In the genomic region with DNA sequence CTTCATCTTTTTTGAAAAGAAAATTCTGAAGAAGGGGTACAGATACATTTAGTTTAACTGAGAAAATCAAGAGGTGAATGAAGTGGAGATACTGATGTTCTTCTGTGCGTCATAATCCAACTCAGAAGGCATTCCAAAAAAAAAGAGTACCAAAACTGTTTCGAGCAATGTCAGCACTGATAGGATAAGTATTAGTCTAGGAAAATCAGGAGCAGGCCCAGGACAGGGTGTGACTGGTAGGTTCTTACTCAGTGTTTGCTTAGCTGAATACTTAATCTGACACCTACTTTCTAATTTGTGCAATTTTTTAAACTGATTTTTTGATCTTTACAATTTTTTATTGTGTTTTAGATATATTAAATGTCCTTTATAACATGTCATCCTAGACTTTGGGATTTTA, we compare ENCODE assay signal across 32 cellular contexts. TPM values are rescaled to one million over a fixed set of nuclear protein-coding genes. Genes with fewer than 3 reads are reported as not detected.
DNase-seq lines count a peak whose midpoint lies in the region; ATAC-seq and TF ChIP-seq lines count a peak whose summit lies in the region.
"Had no signal": no experiment of that assay in that cellular context is flagged by ENCODE, and none has a peak within 500 bp of the region (broad histone marks: within the 10 kb centered on the region; RNA-seq: fewer than 3 reads in every experiment).

No MANE protein-coding gene starts in this region.

- DNase-seq in heart left ventricle (peak in 1 of 5 donors; percentile 25), left ventricle myocardium superior (no peak), PC-3 (no peak), epithelial cell of esophagus (ENCODE audit: low read depth) (peak; percentile 73)
- DNase-seq in stimulated activated naive B cell treated with anti-CD40 and anti-IgM and Interleukin-4, amounts not matched to agents 10 μg/mL and 1 μg/mL and 100 μg/mL, for 72 hours, result no peak
- no peak for DNase-seq in activated CD4-positive, alpha-beta T cell treated with anti-CD3 and anti-CD28 coated beads for 4 hours
- DNase-seq: activated CD4-positive, alpha-beta memory T cell treated with anti-CD3 and anti-CD28 coated beads, Interleukin-2, amount 10 ng/mL, durations not matched to agents 7 days and 5 days; activated CD8-positive, alpha-beta memory T cell treated with anti-CD3 and anti-CD28 coated beads, Interleukin-2, amount 50 U/mL, for 4 hours; activated naive CD8-positive, alpha-beta T cell treated with anti-CD3 and anti-CD28 coated beads, Interleukin-2, amount 10 ng/mL, durations not matched to agents 7 days and 5 days; central memory CD4-positive, alpha-beta T cell; HCEC 1CT; KG1; MM.1S; NCI-H1105 treated with DMSO at 0.1 percent for 48 hours; NCI-H1930; NCI-H2171 treated with DMSO at 0.1 percent for 48 hours; NCI-H524; OCI-M1; stimulated activated CD4-positive, alpha-beta T cell treated with anti-CD3 and anti-CD28 coated beads, Interleukin-12 subunit alpha, Interleukin-12 subunit beta, amount 100 ng/mL, for 4 hours; stimulated activated CD4-positive, alpha-beta T cell treated with anti-CD3 and anti-CD28 coated beads, Interleukin-2, amount 100 ng/mL, for 48 hours; T-helper 2 cell; trophoblast cell had no signal

- POLR2A ChIA-PET in PC-3 (lab: Charles Lee; ENCODE audit: unreplicated experiment), result no interaction called here

- H3K4me1 Mint-ChIP-seq in stimulated activated naive B cell treated with anti-CD40 and anti-IgM and Interleukin-4, amounts not matched to agents 10 μg/mL and 1 μg/mL and 100 μg/mL, for 72 hours, result peaks cover 25 to 52% of the 10 kb centered on the region in 2 donors

- peaks cover 14 to 33% of the 10 kb centered on the region in 2 donors for H3K36me3 Mint-ChIP-seq in stimulated activated naive B cell treated with anti-CD40 and anti-IgM and Interleukin-4, amounts not matched to agents 10 μg/mL and 1 μg/mL and 100 μg/mL, for 72 hours

- no peaks in the 10 kb centered on the region for H3K27me3 Mint-ChIP-seq in stimulated activated naive B cell treated with anti-CD40 and anti-IgM and Interleukin-4, amounts not matched to agents 10 μg/mL and 1 μg/mL and 100 μg/mL, for 72 hours
- H3K27me3 Mint-ChIP-seq: activated CD4-positive, alpha-beta memory T cell treated with anti-CD3 and anti-CD28 coated beads, Interleukin-2, amount 10 ng/mL, durations not matched to agents 7 days and 5 days; activated naive CD8-positive, alpha-beta T cell treated with anti-CD3 and anti-CD28 coated beads, Interleukin-2, amount 10 ng/mL, durations not matched to agents 7 days and 5 days had no signal

- intact Hi-C loops in heart left ventricle (cut with DNase I) (no loop called here), left ventricle myocardium superior (cut with micrococcal nuclease) (no loop called here), PC-3 (cut with micrococcal nuclease) (no loop called here)

- BruUV-seq in PC-3 (replicated peaks; lab: Mats Ljungman, UMichigan), result no TSS peak

- 50 to 56% (median 52%) methylated on average over 2 of the region's 2 CpGs for WGBS in heart left ventricle, 4 donors

- H2AFZ ChIP-seq in PC-3 (ENCODE audit: low read length), result no peak overlapping the region
- H2AFZ ChIP-seq: neural progenitor cell, parathyroid adenoma had no signal

- peaks cover 4% of the 10 kb centered on the region for H3F3A ChIP-seq in PC-3 (ENCODE audit: low read length, unreplicated experiment)

- H3K9ac ChIP-seq in PC-3 (ENCODE audit: low read length), result no peak overlapping the region
- H3K9ac ChIP-seq in skeletal muscle tissue (ENCODE audit: low read depth in 1 of 3, low read length in 3 of 3), result no peak overlapping the region
- H3K9ac ChIP-seq: neural progenitor cell, parathyroid adenoma had no signal

- no peaks in the 10 kb centered on the region for H3K27me3 ChIP-seq in heart left ventricle
- H3K27me3 ChIP-seq in PC-3 (ENCODE audit: low read length), result no peaks in the 10 kb centered on the region
- H3K27me3 ChIP-seq in skeletal muscle tissue (ENCODE audit: control insufficient read depth in 3 of 3, insufficient read depth in 3 of 3, low read length in 3 of 3), result no peaks in the 10 kb centered on the region
- H3K27me3 ChIP-seq: ascending aorta, neural progenitor cell had no signal

- no peaks in the 10 kb centered on the region for H3K36me3 ChIP-seq in heart left ventricle
- H3K36me3 ChIP-seq in PC-3 (ENCODE audit: low read depth, low read length), result no peaks in the 10 kb centered on the region; the same call in 1 of the 2 replicates
- no peaks in the 10 kb centered on the region for H3K36me3 ChIP-seq in skeletal muscle tissue (ENCODE audit: control insufficient read depth in 3 of 3, insufficient read depth in 3 of 3, low read length in 3 of 3)
- H3K36me3 ChIP-seq: ascending aorta, neural progenitor cell had no signal

- H3K4me3 ChIP-seq in heart left ventricle, result no peak overlapping the region
- H3K4me3 ChIP-seq in PC-3 (ENCODE audit: low read length), result peak overlapping the region; percentile 18; the same call in 1 of the 2 replicates
- no peak overlapping the region for H3K4me3 ChIP-seq in epithelial cell of esophagus (ENCODE audit: low read length)
- no peak overlapping the region for H3K4me3 ChIP-seq in skeletal muscle tissue (ENCODE audit: low read length in 3 of 3)
- H3K4me3 ChIP-seq: ascending aorta, neural progenitor cell had no signal

- CTCF ChIA-PET in PC-3 (lab: Charles Lee), result no interaction called here

- H3K27ac Mint-ChIP-seq in stimulated activated naive B cell treated with anti-CD40 and anti-IgM and Interleukin-4, amounts not matched to agents 10 μg/mL and 1 μg/mL and 100 μg/mL, for 72 hours, result no peak overlapping the region
- H3K27ac Mint-ChIP-seq: activated CD4-positive, alpha-beta memory T cell treated with anti-CD3 and anti-CD28 coated beads, Interleukin-2, amount 10 ng/mL, durations not matched to agents 7 days and 5 days; activated naive CD8-positive, alpha-beta T cell treated with anti-CD3 and anti-CD28 coated beads, Interleukin-2, amount 10 ng/mL, durations not matched to agents 7 days and 5 days; activated T-helper 2 cell treated with anti-CD3 and anti-CD28 coated beads, Interferon-gamma antibody, Interleukin-2, Interleukin-4, amounts not matched to agents 10 μg/mL and 5 μg/mL and 100 μg/mL, durations not matched to agents 14 hours and 24 hours and 36 hours; neural progenitor cell had no signal

- peak overlapping the region; percentile 92 for H3K4me2 ChIP-seq in PC-3 (ENCODE audit: low read length)

- ATAC-seq in heart left ventricle (no peak), left ventricle myocardium superior (no peak), PC-3 (no peak), GM21515 (IDR thresholded peaks at IDR 0.05; ENCODE audit: unreplicated experiment) (no peak)
- no peak for ATAC-seq in stimulated activated naive B cell treated with anti-CD40 and anti-IgM and Interleukin-4, amounts not matched to agents 10 μg/mL and 1 μg/mL and 100 μg/mL, for 72 hours (replicated peaks)
- ATAC-seq: left lobe of liver, Right ventricle myocardium inferior, sciatic nerve had no signal

- no peaks in the 10 kb centered on the region for H3K9me3 Mint-ChIP-seq in stimulated activated naive B cell treated with anti-CD40 and anti-IgM and Interleukin-4, amounts not matched to agents 10 μg/mL and 1 μg/mL and 100 μg/mL, for 72 hours
- H3K9me3 Mint-ChIP-seq: activated CD4-positive, alpha-beta memory T cell treated with anti-CD3 and anti-CD28 coated beads, Interleukin-2, amount 10 ng/mL, durations not matched to agents 7 days and 5 days; activated naive CD8-positive, alpha-beta T cell treated with anti-CD3 and anti-CD28 coated beads, Interleukin-2, amount 10 ng/mL, durations not matched to agents 7 days and 5 days; activated T-helper 2 cell treated with anti-CD3 and anti-CD28 coated beads, Interferon-gamma antibody, Interleukin-2, Interleukin-4, amounts not matched to agents 10 μg/mL and 5 μg/mL and 100 μg/mL, durations not matched to agents 14 hours and 24 hours and 36 hours; neural progenitor cell had no signal

- peaks cover 92% of the 10 kb centered on the region for H3K79me2 ChIP-seq in PC-3 (ENCODE audit: low read length)

- TF ChIP-seq CTCF in heart left ventricle (IDR thresholded peaks at IDR 0.05), result no peak
- TF ChIP-seq CTCF in PC-3 (conservative IDR thresholded peaks at IDR 0.05; ENCODE audit: low read depth, low read length), result no peak
- TF ChIP-seq CTCF in epithelial cell of esophagus (IDR thresholded peaks at IDR 0.05; ENCODE audit: insufficient read depth, low read depth, low read length, missing control alignments), result no peak

- H4K20me1 ChIP-seq in PC-3 (ENCODE audit: low read length), result peaks cover 75% of the 10 kb centered on the region

- H3K27ac ChIP-seq in heart left ventricle, result peak overlapping the region in 10 of 12 donors; percentile 15 to 95 (median 77)
- no peak overlapping the region for H3K27ac ChIP-seq in PC-3 (ENCODE audit: low read length)
- H3K27ac ChIP-seq in skeletal muscle tissue (ENCODE audit: low read depth, low read length), result peak overlapping the region; percentile 94
- H3K27ac ChIP-seq: ascending aorta, HL-60, neural progenitor cell, parathyroid adenoma had no signal

- no peak for TF ChIP-seq POLR2A in heart left ventricle (IDR thresholded peaks at IDR 0.05)

- H3K4me1 ChIP-seq in heart left ventricle (peaks cover 0 to 74% (median 47%) of the 10 kb centered on the region in 12 donors), PC-3 (ENCODE audit: insufficient read depth, low read length) (peaks cover 44% of the 10 kb centered on the region), skeletal muscle tissue (ENCODE audit: control insufficient read depth in 3 of 3, insufficient read depth in 3 of 3, low read length in 3 of 3) (peaks cover 30 to 47% (median 36%) of the 10 kb centered on the region in 3 donors)

- H3K9me2 ChIP-seq in PC-3 (replicated peaks; ENCODE audit: low read length), result no peaks in the 10 kb centered on the region

- H3K4me3 Mint-ChIP-seq in stimulated activated naive B cell treated with anti-CD40 and anti-IgM and Interleukin-4, amounts not matched to agents 10 μg/mL and 1 μg/mL and 100 μg/mL, for 72 hours, result no peak overlapping the region
- H3K4me3 Mint-ChIP-seq: activated CD4-positive, alpha-beta memory T cell treated with anti-CD3 and anti-CD28 coated beads, Interleukin-2, amount 10 ng/mL, durations not matched to agents 7 days and 5 days; activated naive CD8-positive, alpha-beta T cell treated with anti-CD3 and anti-CD28 coated beads, Interleukin-2, amount 10 ng/mL, durations not matched to agents 7 days and 5 days; neural progenitor cell had no signal

- no peaks in the 10 kb centered on the region for H3K9me3 ChIP-seq in heart left ventricle
- no peaks in the 10 kb centered on the region for H3K9me3 ChIP-seq in PC-3 (ENCODE audit: low read length)
- H3K9me3 ChIP-seq in skeletal muscle tissue (ENCODE audit: control insufficient read depth in 3 of 3, low read length in 3 of 3), result no peaks in the 10 kb centered on the region
- H3K9me3 ChIP-seq: ascending aorta had no signal

RNA-seq across cellular contexts. Expression of gene BZW2, which starts 4.3 kb away (rescaled TPM):
- total RNA-seq in heart left ventricle, result 100 to 1,000 TPM; 195 to 808 (median 308) TPM
- polyA plus RNA-seq in heart left ventricle, result 100 to 1,000 TPM; 214 to 253 TPM
- total RNA-seq in left ventricle myocardium superior, result 377 TPM
- total RNA-seq in PC-3 (2014; rRNA removed), result 86.1 and 94.1 TPM in 2 replicates
- 155 TPM for total RNA-seq in skeletal muscle tissue

RNA-seq across cellular contexts. Expression of gene ANKMY2, which starts 4.7 kb away (rescaled TPM):
- total RNA-seq in heart left ventricle (10 to 100 TPM; 17.7 to 44.3 (median 28.3) TPM), left ventricle myocardium superior (24.6 TPM), PC-3 (2014; rRNA removed) (7.7 and 8.5 TPM in 2 replicates), skeletal muscle tissue (30.3 TPM)
- polyA plus RNA-seq in heart left ventricle, result 10 to 100 TPM; 10.3 to 17.2 TPM
